12 cellular contexts compared by ENCODE assay signal in genomic region chr3:99825239-99825638, GRCh38. TPM values are rescaled to one million over a fixed set of nuclear protein-coding genes. Genes with fewer than 3 reads are reported as not detected.
DNase-seq lines count a peak whose midpoint lies in the region; ATAC-seq, FAIRE-seq and TF ChIP-seq lines count a peak whose summit lies in the region.
"Had no signal": no experiment of that assay in that cellular context is flagged by ENCODE, and none has a peak within 500 bp of the region (broad histone marks: within the 10 kb centered on the region; RNA-seq: fewer than 3 reads in every experiment).

No MANE protein-coding gene starts in this region.

- peaks cover 33% of the 10 kb centered on the region for H3K4me1 Mint-ChIP-seq in activated naive CD8-positive, alpha-beta T cell (ENCODE audit: low read depth)
- peaks cover 38% of the 10 kb centered on the region for H3K4me1 Mint-ChIP-seq in activated naive CD8-positive, alpha-beta T cell treated with anti-CD3 and anti-CD28 coated beads for 36 hours

- no peak for DNase-seq in activated naive CD8-positive, alpha-beta T cell treated with anti-CD3 and anti-CD28 coated beads for 36 hours
- peak; percentile 34 for DNase-seq in RCC 7860 (ENCODE audit: low spot score)
- DNase-seq in epithelial cell of esophagus (ENCODE audit: low read depth): peak; percentile 13
- peak; percentile 37 for DNase-seq in urothelium cell line (ENCODE audit: low spot score)
- no peak for DNase-seq in BE2C
- DNase-seq: activated naive CD4-positive, alpha-beta T cell treated with anti-CD3 and anti-CD28 coated beads, Interleukin-2, amount 10 ng/mL, durations not matched to agents 7 days and 5 days; effector CD4-positive, alpha-beta T cell; naive thymus-derived CD8-positive, alpha-beta T cell had no signal

- H3K4me3 ChIP-seq in epithelial cell of esophagus (ENCODE audit: low read length) (no peak overlapping the region), BE2C (ENCODE audit: low read depth, low read length) (no peak overlapping the region)
- H3K4me3 ChIP-seq: BLaER1 treated with 17β-estradiol and CSF1 and Interleukin-3, amounts not matched to agents 10 nM and 100 nM had no signal

- peaks cover 9% of the 10 kb centered on the region for H3K36me3 Mint-ChIP-seq in activated naive CD8-positive, alpha-beta T cell
- H3K36me3 Mint-ChIP-seq in activated naive CD8-positive, alpha-beta T cell treated with anti-CD3 and anti-CD28 coated beads for 36 hours: peaks cover 15% of the 10 kb centered on the region
- H3K36me3 Mint-ChIP-seq: activated naive CD4-positive, alpha-beta T cell treated with anti-CD3 and anti-CD28 coated beads, Interleukin-2, amount 10 ng/mL, durations not matched to agents 7 days and 5 days had no signal

- no peak overlapping the region for H3K4me3 Mint-ChIP-seq in activated naive CD8-positive, alpha-beta T cell
- no peak overlapping the region for H3K4me3 Mint-ChIP-seq in activated naive CD8-positive, alpha-beta T cell treated with anti-CD3 and anti-CD28 coated beads for 36 hours
- H3K4me3 Mint-ChIP-seq: activated naive CD4-positive, alpha-beta T cell treated with anti-CD3 and anti-CD28 coated beads, Interleukin-2, amount 10 ng/mL, durations not matched to agents 7 days and 5 days; naive thymus-derived CD8-positive, alpha-beta T cell had no signal

- H3K27me3 ChIP-seq in BE2C: no peaks in the 10 kb centered on the region
- H3K27me3 ChIP-seq: BLaER1 treated with 17β-estradiol and CSF1 and Interleukin-3, amounts not matched to agents 10 nM and 100 nM had no signal

- no peak for ATAC-seq in HG02610 (IDR thresholded peaks at IDR 0.05; ENCODE audit: unreplicated experiment)
- no peak for ATAC-seq in HG02763 (IDR thresholded peaks at IDR 0.05; ENCODE audit: unreplicated experiment)
- ATAC-seq: naive thymus-derived CD8-positive, alpha-beta T cell had no signal

- peaks cover 17% of the 10 kb centered on the region for H3K4me1 ChIP-seq in BE2C

- peak overlapping the region; percentile 54 for H3K27ac Mint-ChIP-seq in activated naive CD8-positive, alpha-beta T cell
- no peak overlapping the region for H3K27ac Mint-ChIP-seq in activated naive CD8-positive, alpha-beta T cell treated with anti-CD3 and anti-CD28 coated beads for 36 hours
- H3K27ac Mint-ChIP-seq: activated naive CD4-positive, alpha-beta T cell treated with anti-CD3 and anti-CD28 coated beads, Interleukin-2, amount 10 ng/mL, durations not matched to agents 7 days and 5 days had no signal

- no peaks in the 10 kb centered on the region for H3K27me3 Mint-ChIP-seq in activated naive CD8-positive, alpha-beta T cell
- H3K27me3 Mint-ChIP-seq in activated naive CD8-positive, alpha-beta T cell treated with anti-CD3 and anti-CD28 coated beads for 36 hours: no peaks in the 10 kb centered on the region
- H3K27me3 Mint-ChIP-seq: activated naive CD4-positive, alpha-beta T cell treated with anti-CD3 and anti-CD28 coated beads, Interleukin-2, amount 10 ng/mL, durations not matched to agents 7 days and 5 days; naive thymus-derived CD8-positive, alpha-beta T cell had no signal

- H3K9me3 Mint-ChIP-seq in activated naive CD8-positive, alpha-beta T cell (ENCODE audit: low read depth): no peaks in the 10 kb centered on the region
- H3K9me3 Mint-ChIP-seq in activated naive CD8-positive, alpha-beta T cell treated with anti-CD3 and anti-CD28 coated beads for 36 hours: no peaks in the 10 kb centered on the region
- H3K9me3 Mint-ChIP-seq: activated naive CD4-positive, alpha-beta T cell treated with anti-CD3 and anti-CD28 coated beads, Interleukin-2, amount 10 ng/mL, durations not matched to agents 7 days and 5 days; naive thymus-derived CD8-positive, alpha-beta T cell had no signal

- H3K9me3 ChIP-seq in BE2C: no peaks in the 10 kb centered on the region
- H3K9me3 ChIP-seq: BLaER1 treated with 17β-estradiol and CSF1 and Interleukin-3, amounts not matched to agents 10 nM and 100 nM had no signal

- H3K36me3 ChIP-seq in BE2C: no peaks in the 10 kb centered on the region

- peak; percentile 90 for FAIRE-seq in RCC 7860 (lab: Jason Lieb, UNC)
- FAIRE-seq in urothelium cell line (lab: Jason Lieb, UNC): no peak

- TF ChIP-seq CTCF in epithelial cell of esophagus (IDR thresholded peaks at IDR 0.05; ENCODE audit: insufficient read depth, low read depth, low read length, missing control alignments): no peak
- no peak for TF ChIP-seq CTCF in BE2C (IDR thresholded peaks at IDR 0.05; ENCODE audit: low read depth, low read length)

RNA-seq across cellular contexts. Expression of gene CMSS1, which starts 7.6 kb away (rescaled TPM):
- total RNA-seq in activated naive CD8-positive, alpha-beta T cell treated with anti-CD3 and anti-CD28 coated beads for 36 hours: 100 to 1,000 TPM; 121 to 122 TPM
- polyA plus RNA-seq in BE2C (2012; ENCODE audit: insufficient read depth, insufficient read length, low read depth): 190 TPM

Comparison
In these comparisons a context has a peak if more than half of its experiments do, and no peak if none do; other contexts are left out.
1. DNase-seq: peak in RCC 7860 (single experiment), epithelial cell of esophagus (single experiment) and urothelium cell line (single experiment); none in activated naive CD8-positive, alpha-beta T cell treated with anti-CD3 and anti-CD28 coated beads for 36 hours (single experiment) and BE2C (single experiment).